1 cellular context compared by ENCODE assay signal in genomic region chr10:34815174-34816066, GRCh38.
TF ChIP-seq lines count a peak whose summit lies in the region.

TSS of gene PARD3 (minus strand) at chr10:34815296. CDS start at chr10:34814995, 301 bp downstream.

TF ChIP-seq in HepG2, 621 proteins besides CTCF, POLR2A, EP300 and RAD21 (continued from another document):
- TF ChIP-seq ZBTB49 (CRISPR knock-in tag; IDR thresholded peaks at IDR 0.05; ENCODE audit: borderline replicate concordance) = no peak
- TF ChIP-seq MEIS1 (CRISPR knock-in tag; IDR thresholded peaks at IDR 0.05; ENCODE audit: borderline replicate concordance) = no peak
- no peak for TF ChIP-seq MED1 (CRISPR knock-in tag; IDR thresholded peaks at IDR 0.05)
- peak; percentile 75 for TF ChIP-seq ZNF281 (CRISPR knock-in tag; IDR thresholded peaks at IDR 0.05; ENCODE audit: borderline replicate concordance)
- TF ChIP-seq SMAD1 (CRISPR knock-in tag; IDR thresholded peaks at IDR 0.05; ENCODE audit: borderline replicate concordance, low read depth) = no peak
- peak; percentile 48; the same call in 1 of the 2 replicates for TF ChIP-seq ZNF687 (CRISPR knock-in tag; IDR thresholded peaks at IDR 0.05)
- TF ChIP-seq FOXP4 (CRISPR knock-in tag; IDR thresholded peaks at IDR 0.05) = no peak
- TF ChIP-seq ZFYVE20 (CRISPR knock-in tag; IDR thresholded peaks at IDR 0.05; ENCODE audit: borderline replicate concordance, low read depth) = no peak
- TF ChIP-seq SOX6 (IDR thresholded peaks at IDR 0.05) = no peak
- 0 out of 2 replicates have a peak, but pooled peaks have one; percentile 11 for TF ChIP-seq SOX6 (CRISPR knock-in tag; IDR thresholded peaks at IDR 0.05)
- TF ChIP-seq SIN3A (IDR thresholded peaks at IDR 0.05; ENCODE audit: borderline replicate concordance, low read depth, low read length) = 0 out of 2 replicates have a peak, but pooled peaks have one; percentile 5
- TF ChIP-seq TAF1 (CRISPR knock-in tag; IDR thresholded peaks at IDR 0.05) = peak; percentile 28; the same call in 1 of the 2 replicates
- no peak for TF ChIP-seq RARG (CRISPR knock-in tag; IDR thresholded peaks at IDR 0.05; ENCODE audit: low read depth)
- no peak for TF ChIP-seq HNRNPUL1 (IDR thresholded peaks at IDR 0.05; ENCODE audit: low read depth, low read length)
- peak; percentile 40 for TF ChIP-seq HNRNPLL (IDR thresholded peaks at IDR 0.05; ENCODE audit: low read depth, low read length, poor library complexity, severe bottlenecking)
- 0 out of 2 replicates have a peak, but pooled peaks have one; percentile 48 for TF ChIP-seq ZNF605 (CRISPR knock-in tag; IDR thresholded peaks at IDR 0.05)
- no peak for TF ChIP-seq CBFB (CRISPR knock-in tag; IDR thresholded peaks at IDR 0.05)
- no peak for TF ChIP-seq SALL1 (CRISPR knock-in tag; IDR thresholded peaks at IDR 0.05)
- no peak for TF ChIP-seq REPIN1 (CRISPR knock-in tag; IDR thresholded peaks at IDR 0.05; ENCODE audit: borderline replicate concordance, low read depth)
- TF ChIP-seq ZNF563 (CRISPR knock-in tag; IDR thresholded peaks at IDR 0.05) = 0 out of 2 replicates have a peak, but pooled peaks have one; percentile 2
- no peak for TF ChIP-seq ZNF614 (CRISPR knock-in tag; IDR thresholded peaks at IDR 0.05; ENCODE audit: borderline replicate concordance)
- no peak for TF ChIP-seq JARID2 (CRISPR knock-in tag; IDR thresholded peaks at IDR 0.05; ENCODE audit: insufficient replicate concordance)
- no peak for TF ChIP-seq TFAP4 (IDR thresholded peaks at IDR 0.05; ENCODE audit: borderline replicate concordance, low read depth)
- TF ChIP-seq FOXK2 (IDR thresholded peaks at IDR 0.05) = no peak
- no peak for TF ChIP-seq USF2 (IDR thresholded peaks at IDR 0.05; ENCODE audit: low read depth, low read length)
- TF ChIP-seq USF2 (CRISPR knock-in tag; IDR thresholded peaks at IDR 0.05; ENCODE audit: borderline replicate concordance) = no peak
- no peak for TF ChIP-seq NR2F6 (IDR thresholded peaks at IDR 0.05)
- TF ChIP-seq NR2F6 (CRISPR knock-in tag; IDR thresholded peaks at IDR 0.05) = no peak
- TF ChIP-seq SKI (IDR thresholded peaks at IDR 0.05; ENCODE audit: partially characterized antibody) = no peak
- TF ChIP-seq STAT5B (CRISPR knock-in tag; IDR thresholded peaks at IDR 0.05) = no peak
- TF ChIP-seq ZBTB7B (CRISPR knock-in tag; IDR thresholded peaks at IDR 0.05) = 0 out of 2 replicates have a peak, but pooled peaks have one; percentile 47
- TF ChIP-seq SNAPC5 (CRISPR knock-in tag; IDR thresholded peaks at IDR 0.05; ENCODE audit: borderline replicate concordance) = no peak
- TF ChIP-seq ZNF160 (CRISPR knock-in tag; IDR thresholded peaks at IDR 0.05) = no peak
- no peak for TF ChIP-seq ZC3H4 (CRISPR knock-in tag; IDR thresholded peaks at IDR 0.05; ENCODE audit: borderline replicate concordance)
- 0 out of 2 replicates have a peak, but pooled peaks have one; percentile 4 for TF ChIP-seq ZNF691 (CRISPR knock-in tag; IDR thresholded peaks at IDR 0.05; ENCODE audit: borderline replicate concordance, low read depth)
- TF ChIP-seq ATF7-NPFF (CRISPR knock-in tag; IDR thresholded peaks at IDR 0.05; ENCODE audit: low read depth) = peak; percentile 9; the same call in 1 of the 2 replicates
- no peak for TF ChIP-seq ZMYM2 (CRISPR knock-in tag; IDR thresholded peaks at IDR 0.05)
- TF ChIP-seq AGO2 (optimal IDR thresholded peaks at IDR 0.05; ENCODE audit: low read depth, low read length) = peak; percentile 32
- no peak for TF ChIP-seq HIVEP1 (CRISPR knock-in tag; IDR thresholded peaks at IDR 0.05)
- no peak for TF ChIP-seq ELK4 (CRISPR knock-in tag; IDR thresholded peaks at IDR 0.05; ENCODE audit: borderline replicate concordance)
- peak; percentile 6; the same call in 1 of the 2 replicates for TF ChIP-seq ZMYM4 (CRISPR knock-in tag; IDR thresholded peaks at IDR 0.05)
